ENCODE assay signal across 8 cellular contexts in the genomic region with DNA sequence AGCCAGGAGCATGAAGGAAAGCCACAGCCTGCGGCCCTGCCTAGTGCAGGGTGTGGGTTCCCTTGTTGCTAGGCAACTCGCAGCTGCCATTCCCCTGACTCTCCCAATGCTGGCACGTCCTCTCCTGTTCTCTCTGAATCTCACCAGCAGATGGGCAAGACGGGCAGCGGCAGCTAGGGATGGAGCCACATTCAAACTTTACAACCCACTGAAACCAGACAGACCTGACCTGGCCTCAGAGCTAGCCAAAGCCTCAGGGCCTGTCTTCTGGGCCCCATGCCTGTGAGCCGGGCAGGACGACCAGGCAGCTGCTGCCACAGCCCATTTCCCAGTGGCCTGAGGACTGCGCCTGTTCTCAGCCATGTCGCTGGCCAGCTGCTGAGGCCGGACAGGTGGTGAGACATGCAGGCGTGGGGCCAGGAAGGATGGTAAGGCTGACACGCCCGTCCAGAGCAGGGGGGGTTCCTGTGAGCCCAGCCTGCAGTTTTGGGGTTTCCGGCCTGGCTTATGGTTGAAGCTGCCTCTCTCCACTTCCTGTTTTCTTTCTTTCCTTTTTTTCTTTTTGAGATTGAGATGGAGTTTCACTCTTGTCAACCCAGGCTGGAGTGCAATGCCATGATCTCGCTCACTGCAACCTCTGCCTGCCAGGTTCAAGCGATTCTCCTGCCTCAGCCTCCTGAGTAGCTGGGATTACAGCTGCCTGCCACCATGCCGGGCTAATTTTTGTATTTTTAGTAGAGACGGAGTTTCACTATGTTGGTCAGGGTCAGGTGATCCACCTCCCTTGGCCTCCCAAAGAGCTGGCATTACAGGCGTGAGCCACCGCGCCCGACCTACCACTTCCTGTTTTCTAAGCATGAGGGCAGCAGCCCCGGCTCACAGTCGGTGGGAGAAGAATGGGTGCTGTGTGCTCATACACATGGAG. TPM values are rescaled to one million over a fixed set of nuclear protein-coding genes. Genes with fewer than 3 reads are reported as not detected.
DNase-seq lines count a peak whose midpoint lies in the region; ATAC-seq and TF ChIP-seq lines count a peak whose summit lies in the region.

No MANE protein-coding gene starts in this region.

- intact Hi-C loops in mucosa of descending colon (cut with DNase I, micrococcal nuclease): no loop called here
- intact Hi-C loops in ovary (cut with DNase I): no loop called here
- intact Hi-C loops in testis (cut with DNase I; ENCODE audit: low total_unique reads): loop anchor here (10.0 kb wide), 1 partner anchor 47 kb away; the partner anchor contains the start of genes GTPBP1 and JOSD1

- TF ChIP-seq CTCF in mucosa of descending colon (IDR thresholded peaks at IDR 0.05): no peak
- no peak for TF ChIP-seq CTCF in ovary (IDR thresholded peaks at IDR 0.05)
- no peak for TF ChIP-seq CTCF in testis (IDR thresholded peaks at IDR 0.05)

- peaks cover 14% of the 10 kb centered on the region for H3K4me1 ChIP-seq in mucosa of descending colon (ENCODE audit: low read depth)
- H3K4me1 ChIP-seq in ovary (ENCODE audit: insufficient read depth): no peaks in the 10 kb centered on the region
- peaks cover 35% of the 10 kb centered on the region for H3K4me1 ChIP-seq in testis

- peaks cover 13% of the 10 kb centered on the region for H3K36me3 ChIP-seq in mucosa of descending colon (ENCODE audit: low read depth)
- H3K36me3 ChIP-seq in ovary: no peaks in the 10 kb centered on the region
- peaks cover 3% of the 10 kb centered on the region for H3K36me3 ChIP-seq in testis (ENCODE audit: low read depth, missing control alignments)

- H3K4me3 ChIP-seq in mucosa of descending colon (no peak overlapping the region), ovary (no peak overlapping the region), testis (no peak overlapping the region)

- H3K27ac ChIP-seq in temporal lobe (ENCODE audit: low read depth, low read length) (peak overlapping the region; percentile 93), ovary (no peak overlapping the region), testis (no peak overlapping the region)

- WGBS in ovary, 3 donors: 88 to 89% (median 89%) methylated on average over 24 of the region's 24 CpGs
- WGBS in testis, 2 donors: 88 to 90% methylated on average over 19 to 24 of the region's 24 CpGs

- ATAC-seq in mucosa of descending colon: peak; percentile 14

- TF ChIP-seq POLR2A in Raji (IDR thresholded peaks at IDR 0.05; ENCODE audit: insufficient read depth, low read depth, low read length) (peak; percentile 14; the same call in 1 of the 2 replicates), ovary (IDR thresholded peaks at IDR 0.05) (no peak), testis (IDR thresholded peaks at IDR 0.05) (no peak)

- no peaks in the 10 kb centered on the region for H3K27me3 ChIP-seq in ovary
- H3K27me3 ChIP-seq in testis: no peaks in the 10 kb centered on the region

- DNase-seq in NK-92 treated with Interleukin-12 subunit alpha and Interleukin-12 subunit beta, amount 100 ng/mL, for 24 hours (lab: John Stamatoyannopoulos, UW): peak; percentile 72
- DNase-seq in NK-92 (lab: John Stamatoyannopoulos, UW; ENCODE audit: unreplicated experiment): no peak
- DNase-seq in activated naive CD4-positive, alpha-beta T cell (lab: John Stamatoyannopoulos, UW): peak; percentile 18 to 66 (median 45)
- DNase-seq in mucosa of descending colon: peak; percentile 68 to 90 (median 72)
- DNase-seq in ovary: no peak
- no peak for DNase-seq in testis

- H3K9me3 ChIP-seq in mucosa of descending colon (no peaks in the 10 kb centered on the region), ovary (no peaks in the 10 kb centered on the region), testis (no peaks in the 10 kb centered on the region)

- TF ChIP-seq EP300 in ovary (IDR thresholded peaks at IDR 0.05): no peak

RNA-seq across cellular contexts. Expression of gene SUN2, which starts 4.1 kb away (rescaled TPM):
- 100 to 1,000 TPM; 130 to 235 (median 181) TPM for total RNA-seq in mucosa of descending colon
- total RNA-seq in temporal lobe: 77.9 TPM
- total RNA-seq in ovary: 100 to 1,000 TPM; 152 to 311 (median 205) TPM
- 100 to 1,000 TPM in 1 of 2 donors, 10 to 100 TPM in 1; 21.2 to 156 TPM for polyA plus RNA-seq in ovary
- total RNA-seq in testis: 100 to 1,000 TPM; 295 to 331 TPM
- 90.8 TPM for polyA plus RNA-seq in testis (ENCODE audit: insufficient read depth, low read depth, low replicate concordance)

RNA-seq across cellular contexts. Expression of gene DNAL4, which starts 42.3 kb away (rescaled TPM):
- total RNA-seq in mucosa of descending colon: 10 to 100 TPM; 14.7 to 17.6 (median 16.1) TPM
- 17.7 TPM for total RNA-seq in temporal lobe
- total RNA-seq in ovary: 10 to 100 TPM; 12.1 to 26.4 (median 16.3) TPM
- polyA plus RNA-seq in ovary: 10 to 100 TPM; 12.2 to 23.5 TPM
- total RNA-seq in testis: 10 to 100 TPM; 54.4 to 76.8 TPM
- 107 TPM for polyA plus RNA-seq in testis (ENCODE audit: insufficient read depth, low read depth, low replicate concordance)

RNA-seq across cellular contexts. Expression of gene GTPBP1, which starts 45.9 kb away (rescaled TPM):
- total RNA-seq in mucosa of descending colon (10 to 100 TPM; 73.1 to 96.8 (median 76.8) TPM), temporal lobe (28.5 TPM), ovary (10 to 100 TPM; 40.5 to 71.3 (median 62.3) TPM), testis (10 to 100 TPM; 81.5 to 89.8 TPM)
- polyA plus RNA-seq in ovary (10 to 100 TPM; 16.9 to 29.8 TPM), testis (ENCODE audit: insufficient read depth, low read depth, low replicate concordance) (53.1 TPM)

RNA-seq across cellular contexts. Expression of gene JOSD1, which starts 50.9 kb away (rescaled TPM):
- total RNA-seq in mucosa of descending colon: 10 to 100 TPM; 82.5 to 98.3 (median 87.9) TPM
- total RNA-seq in temporal lobe: 44.5 TPM
- 100 to 1,000 TPM in 1 of 7 donors, 10 to 100 TPM in 6; 43.1 to 138 (median 48.7) TPM for total RNA-seq in ovary
- polyA plus RNA-seq in ovary: 10 to 100 TPM; 33.6 to 55.2 TPM
- total RNA-seq in testis: 10 to 100 TPM; 70.3 to 91.0 TPM
- 40.9 TPM for polyA plus RNA-seq in testis (ENCODE audit: insufficient read depth, low read depth, low replicate concordance)

Comparison
In these comparisons a context has a peak if more than half of its experiments do, and no peak if none do; other contexts are left out.
1. DNase-seq: peak in NK-92 treated with Interleukin-12 subunit alpha and Interleukin-12 subunit beta, amount 100 ng/mL, for 24 hours (single experiment), activated naive CD4-positive, alpha-beta T cell (4 of 4) and mucosa of descending colon (3 of 3); none in NK-92 (single experiment), ovary (0 of 5) and testis (single experiment).